1 cellular context compared by ENCODE assay signal in the genomic region with DNA sequence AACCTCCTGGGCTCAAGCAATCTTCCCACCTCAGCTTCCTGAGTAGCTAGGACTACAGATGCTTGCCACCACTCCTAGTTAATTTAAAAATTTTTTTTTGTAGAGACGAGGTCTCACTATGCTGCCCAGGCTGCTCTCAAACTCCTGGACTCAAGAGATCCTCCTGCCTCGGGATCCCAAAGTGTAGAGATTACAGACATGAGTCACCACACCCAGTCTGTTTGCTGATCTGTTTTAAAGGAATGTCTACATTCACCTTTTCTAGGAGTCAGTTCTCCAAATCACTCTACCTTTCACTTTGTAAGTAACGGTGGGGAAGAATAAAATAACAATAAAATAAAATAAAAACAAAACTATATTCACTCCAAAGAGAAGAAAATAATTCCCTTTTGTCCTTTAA.
A peak's percentile ranks its signal among the peaks of the same experiment; 100 is the strongest.
TF ChIP-seq lines count a peak whose summit lies in the region.

No MANE protein-coding gene starts in this region.

TF ChIP-seq in HepG2, 621 proteins besides CTCF, POLR2A, EP300 and RAD21 (continued from another document and continues in another):
- no peak for TF ChIP-seq ZNF280D (CRISPR knock-in tag; IDR thresholded peaks at IDR 0.05)
- TF ChIP-seq ZBTB42 (CRISPR knock-in tag; IDR thresholded peaks at IDR 0.05): no peak
- no peak for TF ChIP-seq ZNF644 (CRISPR knock-in tag; IDR thresholded peaks at IDR 0.05; ENCODE audit: low read depth)
- no peak for TF ChIP-seq E2F1 (CRISPR knock-in tag; IDR thresholded peaks at IDR 0.05)
- TF ChIP-seq SCMH1 (CRISPR knock-in tag; IDR thresholded peaks at IDR 0.05; ENCODE audit: borderline replicate concordance): no peak
- TF ChIP-seq ZNF609 (CRISPR knock-in tag; IDR thresholded peaks at IDR 0.05; ENCODE audit: borderline replicate concordance): no peak
- TF ChIP-seq SYNCRIP (IDR thresholded peaks at IDR 0.05; ENCODE audit: insufficient read depth, low read depth, low read length): no peak
- no peak for TF ChIP-seq SMC3 (IDR thresholded peaks at IDR 0.05; ENCODE audit: low read length)
- TF ChIP-seq TRIM24 (CRISPR knock-in tag; IDR thresholded peaks at IDR 0.05): no peak
- TF ChIP-seq CBFB (CRISPR knock-in tag; IDR thresholded peaks at IDR 0.05): no peak
- no peak for TF ChIP-seq ZNF670 (CRISPR knock-in tag; IDR thresholded peaks at IDR 0.05; ENCODE audit: borderline replicate concordance)
- TF ChIP-seq SIX1 (CRISPR knock-in tag; IDR thresholded peaks at IDR 0.05; ENCODE audit: borderline replicate concordance): no peak
- no peak for TF ChIP-seq ZZZ3 (CRISPR knock-in tag; IDR thresholded peaks at IDR 0.05; ENCODE audit: borderline replicate concordance)
- no peak for TF ChIP-seq ZNF383 (CRISPR knock-in tag; IDR thresholded peaks at IDR 0.05; ENCODE audit: borderline replicate concordance)
- no peak for TF ChIP-seq ISX (CRISPR knock-in tag; conservative IDR thresholded peaks at IDR 0.05)
- TF ChIP-seq, protein P1, sequence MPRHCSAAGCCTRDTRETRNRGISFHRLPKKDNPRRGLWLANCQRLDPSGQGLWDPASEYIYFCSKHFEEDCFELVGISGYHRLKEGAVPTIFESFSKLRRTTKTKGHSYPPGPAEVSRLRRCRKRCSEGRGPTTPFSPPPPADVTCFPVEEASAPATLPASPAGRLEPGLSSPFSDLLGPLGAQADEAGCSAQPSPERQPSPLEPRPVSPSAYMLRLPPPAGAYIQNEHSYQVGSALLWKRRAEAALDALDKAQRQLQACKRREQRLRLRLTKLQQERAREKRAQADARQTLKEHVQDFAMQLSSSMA (CRISPR knock-in tag; IDR thresholded peaks at IDR 0.05): no peak
- TF ChIP-seq HOXA5 (CRISPR knock-in tag; IDR thresholded peaks at IDR 0.05): no peak
- TF ChIP-seq PHB2 (IDR thresholded peaks at IDR 0.05; ENCODE audit: partially characterized antibody): no peak
- TF ChIP-seq ZNF333 (CRISPR knock-in tag; IDR thresholded peaks at IDR 0.05; ENCODE audit: borderline replicate concordance): no peak
- TF ChIP-seq MIER3 (CRISPR knock-in tag; IDR thresholded peaks at IDR 0.05; ENCODE audit: borderline replicate concordance): no peak
- TF ChIP-seq JUND (CRISPR knock-in tag; IDR thresholded peaks at IDR 0.05): 0 out of 2 replicates have a peak, but pooled peaks have one; percentile 8
- TF ChIP-seq HNF1B (CRISPR knock-in tag; IDR thresholded peaks at IDR 0.05): no peak
- no peak for TF ChIP-seq CEBPG (CRISPR knock-in tag; IDR thresholded peaks at IDR 0.05)
- TF ChIP-seq SRSF1 (optimal IDR thresholded peaks at IDR 0.05; ENCODE audit: low read depth, low read length): no peak
- no peak for TF ChIP-seq RELA (CRISPR knock-in tag; IDR thresholded peaks at IDR 0.05)
- no peak for TF ChIP-seq ZNF547 (CRISPR knock-in tag; IDR thresholded peaks at IDR 0.05)
- TF ChIP-seq, protein P2, sequence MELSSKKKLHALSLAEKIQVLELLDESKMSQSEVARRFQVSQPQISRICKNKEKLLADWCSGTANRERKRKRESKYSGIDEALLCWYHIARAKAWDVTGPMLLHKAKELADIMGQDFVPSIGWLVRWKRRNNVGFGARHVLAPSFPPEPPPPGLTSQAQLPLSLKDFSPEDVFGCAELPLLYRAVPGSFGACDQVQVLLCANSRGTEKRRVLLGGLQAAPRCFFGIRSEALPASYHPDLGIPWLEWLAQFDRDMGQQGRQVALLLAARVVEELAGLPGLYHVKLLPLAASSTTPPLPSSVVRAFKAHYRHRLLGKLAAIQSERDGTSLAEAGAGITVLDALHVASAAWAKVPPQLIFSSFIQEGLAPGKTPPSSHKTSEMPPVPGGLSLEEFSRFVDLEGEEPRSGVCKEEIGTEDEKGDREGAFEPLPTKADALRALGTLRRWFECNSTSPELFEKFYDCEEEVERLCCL (CRISPR knock-in tag; IDR thresholded peaks at IDR 0.05; ENCODE audit: borderline replicate concordance): no peak
- TF ChIP-seq AHR (CRISPR knock-in tag; IDR thresholded peaks at IDR 0.05): no peak
- no peak for TF ChIP-seq DR1 (CRISPR knock-in tag; IDR thresholded peaks at IDR 0.05)
- no peak for TF ChIP-seq ZBTB7A (CRISPR knock-in tag; IDR thresholded peaks at IDR 0.05)
- no peak for TF ChIP-seq REL (CRISPR knock-in tag; conservative IDR thresholded peaks at IDR 0.05)
- TF ChIP-seq MIER2 (CRISPR knock-in tag; IDR thresholded peaks at IDR 0.05): no peak
- TF ChIP-seq, protein P3, sequence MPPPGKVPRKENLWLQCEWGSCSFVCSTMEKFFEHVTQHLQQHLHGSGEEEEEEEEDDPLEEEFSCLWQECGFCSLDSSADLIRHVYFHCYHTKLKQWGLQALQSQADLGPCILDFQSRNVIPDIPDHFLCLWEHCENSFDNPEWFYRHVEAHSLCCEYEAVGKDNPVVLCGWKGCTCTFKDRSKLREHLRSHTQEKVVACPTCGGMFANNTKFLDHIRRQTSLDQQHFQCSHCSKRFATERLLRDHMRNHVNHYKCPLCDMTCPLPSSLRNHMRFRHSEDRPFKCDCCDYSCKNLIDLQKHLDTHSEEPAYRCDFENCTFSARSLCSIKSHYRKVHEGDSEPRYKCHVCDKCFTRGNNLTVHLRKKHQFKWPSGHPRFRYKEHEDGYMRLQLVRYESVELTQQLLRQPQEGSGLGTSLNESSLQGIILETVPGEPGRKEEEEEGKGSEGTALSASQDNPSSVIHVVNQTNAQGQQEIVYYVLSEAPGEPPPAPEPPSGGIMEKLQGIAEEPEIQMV (CRISPR knock-in tag; IDR thresholded peaks at IDR 0.05; ENCODE audit: low read depth): no peak
- no peak for TF ChIP-seq ZNF605 (CRISPR knock-in tag; IDR thresholded peaks at IDR 0.05)
- TF ChIP-seq ZNF841 (CRISPR knock-in tag; IDR thresholded peaks at IDR 0.05; ENCODE audit: borderline replicate concordance): no peak
- 0 out of 2 replicates have a peak, but pooled peaks have one; percentile 12 for TF ChIP-seq ZNF580 (CRISPR knock-in tag; IDR thresholded peaks at IDR 0.05; ENCODE audit: borderline replicate concordance, low read depth)
- TF ChIP-seq, protein P4, sequence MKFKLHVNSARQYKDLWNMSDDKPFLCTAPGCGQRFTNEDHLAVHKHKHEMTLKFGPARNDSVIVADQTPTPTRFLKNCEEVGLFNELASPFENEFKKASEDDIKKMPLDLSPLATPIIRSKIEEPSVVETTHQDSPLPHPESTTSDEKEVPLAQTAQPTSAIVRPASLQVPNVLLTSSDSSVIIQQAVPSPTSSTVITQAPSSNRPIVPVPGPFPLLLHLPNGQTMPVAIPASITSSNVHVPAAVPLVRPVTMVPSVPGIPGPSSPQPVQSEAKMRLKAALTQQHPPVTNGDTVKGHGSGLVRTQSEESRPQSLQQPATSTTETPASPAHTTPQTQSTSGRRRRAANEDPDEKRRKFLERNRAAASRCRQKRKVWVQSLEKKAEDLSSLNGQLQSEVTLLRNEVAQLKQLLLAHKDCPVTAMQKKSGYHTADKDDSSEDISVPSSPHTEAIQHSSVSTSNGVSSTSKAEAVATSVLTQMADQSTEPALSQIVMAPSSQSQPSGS (CRISPR knock-in tag; IDR thresholded peaks at IDR 0.05): no peak
- no peak for TF ChIP-seq ZNF567 (CRISPR knock-in tag; IDR thresholded peaks at IDR 0.05; ENCODE audit: borderline replicate concordance)
- no peak for TF ChIP-seq FOXO1 (CRISPR knock-in tag; IDR thresholded peaks at IDR 0.05)
- TF ChIP-seq ZSCAN22 (CRISPR knock-in tag; IDR thresholded peaks at IDR 0.05): no peak
- TF ChIP-seq RFX5 (IDR thresholded peaks at IDR 0.05; ENCODE audit: low read depth, low read length): no peak
- TF ChIP-seq SMAD3 (CRISPR knock-in tag; IDR thresholded peaks at IDR 0.05): no peak
- peak; percentile 32; the same call in 1 of the 2 replicates for TF ChIP-seq SAP130 (CRISPR knock-in tag; IDR thresholded peaks at IDR 0.05; ENCODE audit: low read depth)
- peak; percentile 75 for TF ChIP-seq FOSL1 (CRISPR knock-in tag; IDR thresholded peaks at IDR 0.05; ENCODE audit: borderline replicate concordance)
- TF ChIP-seq ERF (CRISPR knock-in tag; IDR thresholded peaks at IDR 0.05): 0 out of 2 replicates have a peak, but pooled peaks have one; percentile 12
- TF ChIP-seq, protein P5, sequence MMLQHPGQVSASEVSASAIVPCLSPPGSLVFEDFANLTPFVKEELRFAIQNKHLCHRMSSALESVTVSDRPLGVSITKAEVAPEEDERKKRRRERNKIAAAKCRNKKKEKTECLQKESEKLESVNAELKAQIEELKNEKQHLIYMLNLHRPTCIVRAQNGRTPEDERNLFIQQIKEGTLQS (CRISPR knock-in tag; IDR thresholded peaks at IDR 0.05): peak; percentile 71; the same call in 1 of the 2 replicates
- TF ChIP-seq, protein P6, sequence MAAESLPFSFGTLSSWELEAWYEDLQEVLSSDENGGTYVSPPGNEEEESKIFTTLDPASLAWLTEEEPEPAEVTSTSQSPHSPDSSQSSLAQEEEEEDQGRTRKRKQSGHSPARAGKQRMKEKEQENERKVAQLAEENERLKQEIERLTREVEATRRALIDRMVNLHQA (CRISPR knock-in tag; IDR thresholded peaks at IDR 0.05): no peak
- no peak for TF ChIP-seq RFXANK (CRISPR knock-in tag; IDR thresholded peaks at IDR 0.05)
- TF ChIP-seq ZNF598 (CRISPR knock-in tag; IDR thresholded peaks at IDR 0.05; ENCODE audit: borderline replicate concordance): no peak
- TF ChIP-seq FOXJ3 (CRISPR knock-in tag; IDR thresholded peaks at IDR 0.05; ENCODE audit: borderline replicate concordance): 0 out of 2 replicates have a peak, but pooled peaks have one; percentile 15
- TF ChIP-seq ZNF557 (CRISPR knock-in tag; IDR thresholded peaks at IDR 0.05): no peak
- TF ChIP-seq ZKSCAN5 (CRISPR knock-in tag; IDR thresholded peaks at IDR 0.05): no peak
- TF ChIP-seq ZNF232 (CRISPR knock-in tag; IDR thresholded peaks at IDR 0.05; ENCODE audit: borderline replicate concordance): no peak
